ENCODE assay signal across 19 cellular contexts in the genomic region with DNA sequence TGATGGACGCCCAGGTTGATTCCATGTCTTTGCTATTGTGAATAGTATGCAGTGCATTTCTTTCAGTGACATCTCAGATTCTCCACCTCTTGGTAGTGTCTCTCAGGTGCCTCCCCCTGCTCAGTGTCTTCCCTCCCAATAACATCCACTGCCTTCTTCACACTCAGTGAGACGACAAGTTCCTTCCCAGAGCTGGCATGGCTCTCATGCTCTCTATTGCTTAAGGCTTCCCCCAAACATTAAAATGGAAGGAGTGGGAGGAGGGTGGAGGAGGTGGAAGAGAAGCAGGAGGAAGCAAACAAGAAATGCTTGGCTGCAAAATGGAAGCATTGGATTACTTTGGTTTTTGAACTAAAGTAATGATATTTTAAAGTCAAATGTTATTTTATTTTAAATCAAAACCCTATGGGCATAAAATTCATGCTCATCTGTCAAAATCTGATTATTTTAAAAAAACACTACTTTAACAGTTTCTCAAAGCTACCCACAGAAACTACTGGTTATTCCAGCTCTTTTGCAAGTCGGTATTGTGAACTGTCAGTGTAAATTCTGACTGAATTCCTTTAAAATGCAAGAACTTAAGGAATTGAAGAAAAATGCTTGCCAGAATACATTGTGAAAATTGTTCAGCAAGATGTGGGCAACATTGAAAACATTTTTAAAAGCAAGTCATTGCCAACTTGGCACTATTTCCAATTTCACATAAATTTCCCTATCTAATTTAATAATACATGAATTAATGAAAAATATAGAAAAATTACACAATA.
DNase-seq lines count a peak whose midpoint lies in the region; FAIRE-seq and TF ChIP-seq lines count a peak whose summit lies in the region.
"Had no signal": no experiment of that assay in that cellular context is flagged by ENCODE, and none has a peak within 500 bp of the region (broad histone marks: within the 10 kb centered on the region; RNA-seq: fewer than 3 reads in every experiment).

No MANE protein-coding gene starts in this region.

- no peak for TF ChIP-seq CTCF in esophagus squamous epithelium (IDR thresholded peaks at IDR 0.05)

- no peak for TF ChIP-seq POLR2A in H54 (IDR thresholded peaks at IDR 0.05; ENCODE audit: low read depth, low read length)
- TF ChIP-seq POLR2A in esophagus squamous epithelium (IDR thresholded peaks at IDR 0.05) = no peak

- H3K4me1 ChIP-seq in adipocyte (ENCODE audit: control insufficient read depth, insufficient read depth, low read length) = peaks cover 16% of the 10 kb centered on the region
- no peaks in the 10 kb centered on the region for H3K4me1 ChIP-seq in esophagus squamous epithelium
- H3K4me1 ChIP-seq: Caco-2 had no signal

- intact Hi-C loops in esophagus squamous epithelium (cut with DNase I) = no loop called here

- H3K27ac ChIP-seq in esophagus squamous epithelium = no peak overlapping the region
- H3K27ac ChIP-seq: C4-2B had no signal

- peak; percentile 88 for FAIRE-seq in H54 (lab: Jason Lieb, UNC)
- FAIRE-seq: A204.1, G401.6, GM12891, GM19239, HTR-8/SVneo had no signal

- H3K27me3 ChIP-seq in adipocyte (replicated peaks; ENCODE audit: control insufficient read depth, insufficient read depth, low read length) = no peaks in the 10 kb centered on the region
- H3K27me3 ChIP-seq in esophagus squamous epithelium = no peaks in the 10 kb centered on the region

- H3K9me3 ChIP-seq in adipocyte (ENCODE audit: control insufficient read depth, low read length) (no peaks in the 10 kb centered on the region), esophagus squamous epithelium (no peaks in the 10 kb centered on the region)
- H3K9me3 ChIP-seq: Caco-2 had no signal

- DNase-seq in H54 (ENCODE audit: insufficient read length, low spot score) = no peak
- DNase-seq in adipocyte (ENCODE audit: low read depth) = peak; percentile 63
- DNase-seq in fibroblast of gingiva (ENCODE audit: low read depth) = peak; percentile 59
- peak; percentile 34 for DNase-seq in putamen (ENCODE audit: low spot score)
- no peak for DNase-seq in esophagus squamous epithelium (lab: John Stamatoyannopoulos, UW)
- DNase-seq in kidney glomerular epithelial cell (lab: John Stamatoyannopoulos, UW) = no peak
- no peak for DNase-seq in NCI-H1048 (lab: John Stamatoyannopoulos, UW)
- DNase-seq: ACHN; AML-193; Caco-2; CD4-positive, alpha-beta T cell; HCEC 1CT; KBM-7 had no signal

- 72 to 76% methylated on average over 3 of the region's 3 CpGs for WGBS in esophagus squamous epithelium, 2 donors

- no peak overlapping the region for H3K9ac ChIP-seq in adipocyte (ENCODE audit: low read length)

- H3K36me3 ChIP-seq in adipocyte (ENCODE audit: control insufficient read depth, insufficient read depth, low read length, severe bottlenecking) = no peaks in the 10 kb centered on the region
- H3K36me3 ChIP-seq in esophagus squamous epithelium = no peaks in the 10 kb centered on the region

- H3K4me3 ChIP-seq in adipocyte (ENCODE audit: low read length) (no peak overlapping the region), esophagus squamous epithelium (no peak overlapping the region)

Comparison
In these comparisons a context has a peak if more than half of its experiments do, and no peak if none do; other contexts are left out.
1. DNase-seq: peak in adipocyte (single experiment), fibroblast of gingiva (single experiment) and putamen (single experiment); none in H54 (single experiment), esophagus squamous epithelium (single experiment), kidney glomerular epithelial cell (single experiment) and NCI-H1048 (single experiment).